11 cellular contexts compared by ENCODE assay signal in genomic region chr4:87087015-87087920, GRCh38.
A peak's percentile ranks its signal among the peaks of the same experiment; 100 is the strongest.
DNase-seq lines count a peak whose midpoint lies in the region; ATAC-seq, FAIRE-seq and TF ChIP-seq lines count a peak whose summit lies in the region.
"Had no signal": no experiment of that assay in that cellular context is flagged by ENCODE, and none has a peak within 500 bp of the region (broad histone marks: within the 10 kb centered on the region; RNA-seq: fewer than 3 reads in every experiment).

No MANE protein-coding gene starts in this region.

- BruUV-seq in Calu3 (replicated peaks; lab: Mats Ljungman, UMichigan): no TSS peak

- peaks cover 57% of the 10 kb centered on the region for H3K36me3 Mint-ChIP-seq in activated T-cell treated with anti-CD3 and anti-CD28 coated beads, Interleukin-2, amount 50 U/mL, for 24 hours (ENCODE audit: low read depth)
- H3K36me3 Mint-ChIP-seq in stimulated activated effector memory CD8-positive, alpha-beta T cell treated with anti-CD3 and anti-CD28 coated beads, Interleukin-12 subunit alpha, Interleukin-12 subunit beta, amount 100 ng/mL, for 72 hours: peaks cover 58% of the 10 kb centered on the region
- H3K36me3 Mint-ChIP-seq in Calu3 (ENCODE audit: insufficient read depth, unreplicated experiment): no peaks in the 10 kb centered on the region

- CTCF ChIA-PET in Calu3 (lab: Charles Lee): no interaction called here

- H3K4me1 Mint-ChIP-seq in activated T-cell treated with anti-CD3 and anti-CD28 coated beads, Interleukin-2, amount 50 U/mL, for 24 hours (ENCODE audit: low read depth): peaks cover 27% of the 10 kb centered on the region
- H3K4me1 Mint-ChIP-seq in stimulated activated effector memory CD8-positive, alpha-beta T cell treated with anti-CD3 and anti-CD28 coated beads, Interleukin-12 subunit alpha, Interleukin-12 subunit beta, amount 100 ng/mL, for 72 hours: peaks cover 6% of the 10 kb centered on the region
- H3K4me1 Mint-ChIP-seq in Calu3 (ENCODE audit: low read depth, unreplicated experiment): peaks cover 12% of the 10 kb centered on the region

- intact Hi-C loops in Calu3 (cut with micrococcal nuclease; ENCODE audit: unreplicated experiment): no loop called here

- H3K4me3 Mint-ChIP-seq in activated T-cell treated with anti-CD3 and anti-CD28 coated beads, Interleukin-2, amount 50 U/mL, for 24 hours: no peak overlapping the region
- no peak overlapping the region for H3K4me3 Mint-ChIP-seq in stimulated activated effector memory CD8-positive, alpha-beta T cell treated with anti-CD3 and anti-CD28 coated beads, Interleukin-12 subunit alpha, Interleukin-12 subunit beta, amount 100 ng/mL, for 72 hours
- no peak overlapping the region for H3K4me3 Mint-ChIP-seq in Calu3 (ENCODE audit: low read depth, unreplicated experiment)

- no peak for TF ChIP-seq CTCF in VCaP (conservative IDR thresholded peaks at IDR 0.05)
- TF ChIP-seq CTCF in Calu3 (IDR thresholded peaks at IDR 0.05; ENCODE audit: unreplicated experiment): no peak

- FAIRE-seq in frontal cortex (lab: Jason Lieb, UNC): no peak

- no peak for DNase-seq in activated T-cell treated with anti-CD3 and anti-CD28 coated beads, Interleukin-2, amount 50 U/mL, for 24 hours
- no peak for DNase-seq in activated T-cell treated with anti-CD3 and anti-CD28 coated beads, Interleukin-2, amount 50 U/mL, for 1 hour
- DNase-seq in stimulated activated effector memory CD8-positive, alpha-beta T cell treated with anti-CD3 and anti-CD28 coated beads, Interleukin-12 subunit alpha, Interleukin-12 subunit beta, amount 100 ng/mL, for 72 hours (ENCODE audit: low spot score in 2 of 2): no peak
- DNase-seq in frontal cortex (ENCODE audit: low spot score in 2 of 2): no peak
- no peak for DNase-seq in Calu3
- DNase-seq: DMS53; PC-9; stimulated activated CD4-positive, alpha-beta T cell treated with anti-CD3 and anti-CD28 coated beads, Interleukin-12 subunit alpha, Interleukin-12 subunit beta, amount 100 ng/mL, for 4 hours had no signal

- peak overlapping the region; percentile 93 for H3K27ac ChIP-seq in VCaP
- peak overlapping the region; percentile 14 for H3K27ac ChIP-seq in layer of hippocampus (ENCODE audit: low read depth, low read length)
- H3K27ac ChIP-seq: PC-9 had no signal

- H3K27me3 Mint-ChIP-seq in activated T-cell treated with anti-CD3 and anti-CD28 coated beads, Interleukin-2, amount 50 U/mL, for 24 hours: no peaks in the 10 kb centered on the region
- no peaks in the 10 kb centered on the region for H3K27me3 Mint-ChIP-seq in Calu3 (ENCODE audit: unreplicated experiment)

- no peaks in the 10 kb centered on the region for H3K27me3 ChIP-seq in layer of hippocampus (ENCODE audit: control insufficient read depth, insufficient read depth, low read length)

- H3K27ac Mint-ChIP-seq in activated T-cell treated with anti-CD3 and anti-CD28 coated beads, Interleukin-2, amount 50 U/mL, for 24 hours: peak overlapping the region; percentile 14
- peak overlapping the region; percentile 9 for H3K27ac Mint-ChIP-seq in stimulated activated effector memory CD8-positive, alpha-beta T cell treated with anti-CD3 and anti-CD28 coated beads, Interleukin-12 subunit alpha, Interleukin-12 subunit beta, amount 100 ng/mL, for 72 hours
- H3K27ac Mint-ChIP-seq in Calu3 (ENCODE audit: unreplicated experiment): no peak overlapping the region

- H3K9me3 Mint-ChIP-seq in activated T-cell treated with anti-CD3 and anti-CD28 coated beads, Interleukin-2, amount 50 U/mL, for 24 hours: no peaks in the 10 kb centered on the region
- H3K9me3 Mint-ChIP-seq in stimulated activated effector memory CD8-positive, alpha-beta T cell treated with anti-CD3 and anti-CD28 coated beads, Interleukin-12 subunit alpha, Interleukin-12 subunit beta, amount 100 ng/mL, for 72 hours: no peaks in the 10 kb centered on the region
- H3K9me3 Mint-ChIP-seq in Calu3 (ENCODE audit: low read depth, unreplicated experiment): no peaks in the 10 kb centered on the region

- no peak for ATAC-seq in stimulated activated effector memory CD8-positive, alpha-beta T cell treated with anti-CD3 and anti-CD28 coated beads, Interleukin-12 subunit alpha, Interleukin-12 subunit beta, amount 100 ng/mL, for 72 hours
- ATAC-seq in HG03139 (IDR thresholded peaks at IDR 0.05; ENCODE audit: unreplicated experiment): no peak
